Comparison of ENCODE assay signal across 14 cellular contexts in the genomic region with DNA sequence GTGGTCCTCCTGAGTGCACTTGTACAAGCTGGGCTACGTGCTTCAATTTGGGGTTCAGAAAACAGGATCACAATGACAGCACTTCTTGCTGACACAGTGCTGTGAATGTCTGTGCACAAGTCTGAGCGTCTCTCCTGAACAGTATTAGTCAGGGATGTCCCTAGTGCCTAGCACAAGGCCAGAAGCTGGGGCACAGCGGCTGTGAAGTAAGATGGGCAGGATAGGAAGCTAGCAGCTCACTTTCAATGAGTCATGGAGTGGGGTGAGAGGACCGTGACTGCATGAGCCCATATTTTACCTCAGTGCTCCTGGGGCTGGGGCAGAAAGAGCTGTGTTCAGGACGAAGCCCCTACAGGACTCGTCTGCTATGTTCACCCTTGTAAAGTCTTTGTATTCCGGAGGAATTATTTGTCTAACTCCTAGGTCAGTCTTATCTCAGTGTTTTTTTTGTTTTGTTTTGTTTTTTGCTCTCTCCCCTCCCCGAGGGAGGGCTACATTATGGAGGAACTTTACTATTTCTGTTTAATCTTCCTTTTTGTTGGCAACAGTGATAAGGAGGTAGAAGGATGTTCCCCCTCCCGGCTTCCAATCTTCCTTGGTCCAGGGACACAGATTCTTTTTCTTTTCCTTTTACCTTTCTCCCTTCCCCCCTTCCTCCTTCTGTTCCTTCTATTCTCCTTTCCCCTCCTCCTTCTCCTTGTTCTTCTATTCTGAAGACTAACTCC. TPM values are rescaled to one million over a fixed set of nuclear protein-coding genes. Genes with fewer than 3 reads are reported as not detected.
A peak's percentile ranks its signal among the peaks of the same experiment; 100 is the strongest.
DNase-seq lines count a peak whose midpoint lies in the region; ATAC-seq, FAIRE-seq and TF ChIP-seq lines count a peak whose summit lies in the region.
"Had no signal": no experiment of that assay in that cellular context is flagged by ENCODE, and none has a peak within 500 bp of the region (broad histone marks: within the 10 kb centered on the region; RNA-seq: fewer than 3 reads in every experiment).

No MANE protein-coding gene starts in this region.

- DNase-seq in NOMO-1 treated with DMSO at 0.1 percent for 48 hours (lab: John Stamatoyannopoulos, UW; ENCODE audit: unreplicated experiment) (peak; percentile 73), dermis blood vessel endothelial cell (peak; percentile 39), progenitor cell of endocrine pancreas (ENCODE audit: low spot score, unreplicated experiment) (no peak), GM19239 (ENCODE audit: insufficient read length, low spot score) (no peak), islet precursor cell (no peak), D341Med (ENCODE audit: low spot score) (no peak), GDM1 (lab: John Stamatoyannopoulos, UW) (no peak)
- DNase-seq: activated CD8-positive, alpha-beta T cell treated with anti-CD3 and anti-CD28 coated beads, Interleukin-2, amount 10 ng/mL, durations not matched to agents 7 days and 5 days; DND-41; Karpas-422; Peyer's patch; right lobe of liver; stimulated activated naive CD4-positive, alpha-beta T cell had no signal

- H3K9me3 Mint-ChIP-seq in progenitor cell of endocrine pancreas (ENCODE audit: low read depth) = no peaks in the 10 kb centered on the region

- FAIRE-seq in GM19239 (lab: Jason Lieb, UNC) = no peak

- peak overlapping the region; percentile 77 for H3K27ac Mint-ChIP-seq in progenitor cell of endocrine pancreas
- H3K27ac Mint-ChIP-seq: activated CD8-positive, alpha-beta T cell treated with anti-CD3 and anti-CD28 coated beads, Interleukin-2, amount 10 ng/mL, durations not matched to agents 7 days and 5 days had no signal

- no peaks in the 10 kb centered on the region for H3K36me3 Mint-ChIP-seq in progenitor cell of endocrine pancreas (ENCODE audit: insufficient read depth)

- ATAC-seq in GM18867 (IDR thresholded peaks at IDR 0.05; ENCODE audit: unreplicated experiment) = peak; percentile 61
- ATAC-seq: activated CD8-positive, alpha-beta T cell treated with anti-CD3 and anti-CD28 coated beads, Interleukin-2, amount 10 ng/mL, durations not matched to agents 7 days and 5 days had no signal

- no peak overlapping the region for H3K4me3 Mint-ChIP-seq in progenitor cell of endocrine pancreas (ENCODE audit: low read depth)
- H3K4me3 Mint-ChIP-seq: activated CD8-positive, alpha-beta T cell treated with anti-CD3 and anti-CD28 coated beads, Interleukin-2, amount 10 ng/mL, durations not matched to agents 7 days and 5 days had no signal

- H3K4me1 Mint-ChIP-seq in progenitor cell of endocrine pancreas (ENCODE audit: low read depth) = peaks cover 27% of the 10 kb centered on the region

- H3K27me3 Mint-ChIP-seq in progenitor cell of endocrine pancreas = peaks cover 21% of the 10 kb centered on the region

- no peak for TF ChIP-seq CTCF in progenitor cell of endocrine pancreas (IDR thresholded peaks at IDR 0.05; ENCODE audit: unreplicated experiment)

RNA-seq across cellular contexts. Expression of gene LRMDA, which starts 2.8 kb away (rescaled TPM):
- total RNA-seq in dermis blood vessel endothelial cell (7.6 and 27.4 TPM in 2 replicates), progenitor cell of endocrine pancreas (6.5 and 9.7 TPM in 2 replicates)
- total RNA-seq: activated CD8-positive, alpha-beta T cell treated with anti-CD3 and anti-CD28 coated beads, Interleukin-2, amount 10 ng/mL, durations not matched to agents 7 days and 5 days had no signal

RNA-seq across cellular contexts. Expression of gene ZNF503, which starts 27.0 kb away (rescaled TPM):
- 0.68 and 1.2 TPM in 2 replicates for total RNA-seq in dermis blood vessel endothelial cell
- 31.7 and 33.7 TPM in 2 replicates for total RNA-seq in progenitor cell of endocrine pancreas

Comparison
In these comparisons a context has a peak if more than half of its experiments do, and no peak if none do; other contexts are left out.
1. DNase-seq: peak in NOMO-1 treated with DMSO at 0.1 percent for 48 hours (single experiment) and dermis blood vessel endothelial cell (single experiment); none in progenitor cell of endocrine pancreas (single experiment), GM19239 (single experiment), islet precursor cell (single experiment), D341Med (single experiment) and GDM1 (single experiment).
2. RNA of gene ZNF503, which starts 27.0 kb away (total RNA-seq): 31.7 to 33.7 TPM in progenitor cell of endocrine pancreas; 0.68 to 1.2 TPM in dermis blood vessel endothelial cell; every median in the first group is over 10 times any median in the second.